1 cellular context compared by ENCODE assay signal in genomic region chr2:161761160-161761559, GRCh38.
TF ChIP-seq lines count a peak whose summit lies in the region.

No MANE protein-coding gene starts in this region.

TF ChIP-seq in GM23338, 12 proteins besides CTCF, POLR2A, EP300 and RAD21 (continued from another document):
- TF ChIP-seq ZNF462 (CRISPR knock-in tag; IDR thresholded peaks at IDR 0.05): no peak
